In genomic region chr11:67605231-67606011, GRCh38 we compare ENCODE assay signal across 11 cellular contexts. TPM values are rescaled to one million over a fixed set of nuclear protein-coding genes. Genes with fewer than 3 reads are reported as not detected.
A peak's percentile ranks its signal among the peaks of the same experiment; 100 is the strongest.
DNase-seq lines count a peak whose midpoint lies in the region; ATAC-seq, FAIRE-seq and TF ChIP-seq lines count a peak whose summit lies in the region.
"Had no signal": no experiment of that assay in that cellular context is flagged by ENCODE, and none has a peak within 500 bp of the region (broad histone marks: within the 10 kb centered on the region; RNA-seq: fewer than 3 reads in every experiment).

No MANE protein-coding gene starts in this region.

- H3K36me3 ChIP-seq in HAP-1 (replicated peaks): peaks cover 36% of the 10 kb centered on the region

- TF ChIP-seq EP300 in A549 (IDR thresholded peaks at IDR 0.05): no peak

- 49% methylated on average over 11 of the region's 11 CpGs for WGBS in A549 (ENCODE audit: missing lambda C conversion rate)

- TF ChIP-seq POLR2A in A549 (IDR thresholded peaks at IDR 0.05; ENCODE audit: low read length) (no peak), GM12892 (IDR thresholded peaks at IDR 0.05; ENCODE audit: low read depth, low read length) (no peak), H54 (IDR thresholded peaks at IDR 0.05; ENCODE audit: low read depth, low read length) (no peak)

- no peaks in the 10 kb centered on the region for H3K27me3 ChIP-seq in HAP-1 (ENCODE audit: low read depth)

- in situ Hi-C loops in HAP-1 (cut with MboI; ENCODE audit: low sequenced_read_pairs): no loop called here

- H3K4me3 ChIP-seq in A549: no peak overlapping the region
- H3K4me3 ChIP-seq in HAP-1: no peak overlapping the region

- no peak for DNase-seq in A549 (ENCODE audit: low read depth in 1 of 2, low spot score in 1 of 2)
- peak; percentile 32 to 75 for DNase-seq in HAP-1 (ENCODE audit: low spot score in 2 of 2)
- no peak for DNase-seq in activated T-helper 2 cell treated with anti-CD3 and anti-CD28 coated beads, Interferon-gamma antibody, Interleukin-2, Interleukin-4, amounts not matched to agents 10 μg/mL and 5 μg/mL and 100 μg/mL, durations not matched to agents 14 hours and 24 hours and 36 hours (ENCODE audit: low spot score)
- DNase-seq in memory B cell (ENCODE audit: low spot score in 2 of 2): no peak
- DNase-seq in RKO (ENCODE audit: low spot score): no peak
- no peak for DNase-seq in GM12892 (ENCODE audit: insufficient read length)
- no peak for DNase-seq in H54 (ENCODE audit: insufficient read length, low spot score)
- DNase-seq: NCI-H1417 treated with DMSO at 0.1 percent for 48 hours had no signal

- peaks cover 17% of the 10 kb centered on the region for H3K36me3 Mint-ChIP-seq in activated T-helper 2 cell treated with anti-CD3 and anti-CD28 coated beads, Interferon-gamma antibody, Interleukin-2, Interleukin-4, amounts not matched to agents 10 μg/mL and 5 μg/mL and 100 μg/mL, durations not matched to agents 14 hours and 24 hours and 36 hours (ENCODE audit: low read depth)
- H3K36me3 Mint-ChIP-seq in memory B cell: peaks cover 7% of the 10 kb centered on the region

- peak overlapping the region; percentile 70 for H3K4me3 Mint-ChIP-seq in activated T-helper 2 cell treated with anti-CD3 and anti-CD28 coated beads, Interferon-gamma antibody, Interleukin-2, Interleukin-4, amounts not matched to agents 10 μg/mL and 5 μg/mL and 100 μg/mL, durations not matched to agents 14 hours and 24 hours and 36 hours (ENCODE audit: low read depth)
- H3K4me3 Mint-ChIP-seq in memory B cell: peak overlapping the region; percentile 80

- no peak for TF ChIP-seq CTCF in A549 (IDR thresholded peaks at IDR 0.05)

- FAIRE-seq in A549 (lab: Jason Lieb, UNC) (no peak), GM12892 (lab: Jason Lieb, UNC) (no peak), H54 (lab: Jason Lieb, UNC) (no peak)

- H3K4me1 Mint-ChIP-seq in activated T-helper 2 cell treated with anti-CD3 and anti-CD28 coated beads, Interferon-gamma antibody, Interleukin-2, Interleukin-4, amounts not matched to agents 10 μg/mL and 5 μg/mL and 100 μg/mL, durations not matched to agents 14 hours and 24 hours and 36 hours (ENCODE audit: low read depth): peaks cover 13% of the 10 kb centered on the region
- peaks cover 12% of the 10 kb centered on the region for H3K4me1 Mint-ChIP-seq in memory B cell

- H3K4me2 ChIP-seq in A549: peak overlapping the region; percentile 93

- peak overlapping the region; percentile 65 for H3K27ac Mint-ChIP-seq in activated T-helper 2 cell treated with anti-CD3 and anti-CD28 coated beads, Interferon-gamma antibody, Interleukin-2, Interleukin-4, amounts not matched to agents 10 μg/mL and 5 μg/mL and 100 μg/mL, durations not matched to agents 14 hours and 24 hours and 36 hours
- no peak overlapping the region for H3K27ac Mint-ChIP-seq in memory B cell

- H3K27ac ChIP-seq in A549: peak overlapping the region in 1 of 2 experiments; percentile 91; a peak in 3 of 6 replicates

- CTCF ChIA-PET in A549 (lab: Yijun Ruan, JAX): interaction anchor here (0.7 to 2.1 kb wide), 6 partner anchors 10 to 33 kb away, joined by 3 to 11 read pairs (median 5); partner anchors contain the start of genes GSTP1 and NUDT8

- ATAC-seq in A549 (peak; percentile 53 to 61), memory B cell (ENCODE audit: low read depth) (no peak), HG03135 (IDR thresholded peaks at IDR 0.05; ENCODE audit: unreplicated experiment) (no peak)

- no peak for TF ChIP-seq RAD21 in A549 (conservative IDR thresholded peaks at IDR 0.05 in 1 of 2, IDR thresholded peaks at IDR 0.05 in 1 of 2)

- H3K9me3 Mint-ChIP-seq in activated T-helper 2 cell treated with anti-CD3 and anti-CD28 coated beads, Interferon-gamma antibody, Interleukin-2, Interleukin-4, amounts not matched to agents 10 μg/mL and 5 μg/mL and 100 μg/mL, durations not matched to agents 14 hours and 24 hours and 36 hours: no peaks in the 10 kb centered on the region
- H3K9me3 Mint-ChIP-seq in memory B cell: no peaks in the 10 kb centered on the region

- H3K9me3 ChIP-seq in A549 (no peaks in the 10 kb centered on the region), HAP-1 (peaks cover 14% of the 10 kb centered on the region)

- POLR2A ChIA-PET in A549 (lab: Yijun Ruan, JAX): no interaction called here

- peaks cover 15% of the 10 kb centered on the region for H3K27me3 Mint-ChIP-seq in activated T-helper 2 cell treated with anti-CD3 and anti-CD28 coated beads, Interferon-gamma antibody, Interleukin-2, Interleukin-4, amounts not matched to agents 10 μg/mL and 5 μg/mL and 100 μg/mL, durations not matched to agents 14 hours and 24 hours and 36 hours (ENCODE audit: low read depth)
- H3K27me3 Mint-ChIP-seq in memory B cell: peaks cover 9% of the 10 kb centered on the region

- H3K4me1 ChIP-seq in A549: peaks cover 19% of the 10 kb centered on the region
- peaks cover 41% of the 10 kb centered on the region for H3K4me1 ChIP-seq in HAP-1

- intact Hi-C loops in activated T-helper 2 cell treated with anti-CD3 and anti-CD28 coated beads, Interferon-gamma antibody, Interleukin-2, Interleukin-4, amounts not matched to agents 10 μg/mL and 5 μg/mL and 100 μg/mL, durations not matched to agents 14 hours and 24 hours and 36 hours (cut with micrococcal nuclease): loop anchor here (2.0 to 5.0 kb wide), 4 partner anchors 21 to 203 kb away; partner anchors contain the start of gene NUDT8

TF ChIP-seq in A549, 52 proteins besides CTCF, POLR2A, EP300 and RAD21 (continues in another document):
- TF ChIP-seq POLR2AphosphoS2 (conservative IDR thresholded peaks at IDR 0.05; ENCODE audit: low read length): no peak
- no peak for TF ChIP-seq ZC3H11A (IDR thresholded peaks at IDR 0.05)
- TF ChIP-seq HOXB13 (CRISPR knock-in tag; IDR thresholded peaks at IDR 0.05; ENCODE audit: low read depth): no peak
- TF ChIP-seq ELK1 (IDR thresholded peaks at IDR 0.05; ENCODE audit: low read depth, low read length): no peak

RNA-seq across cellular contexts. Expression of gene NDUFV1, which starts 1.3 kb away (rescaled TPM):
- polyA plus RNA-seq in A549 (2011; rRNA removed) (78.8 and 95.1 TPM in 2 replicates), A549 (2017; fragmentation: RNase III; extraction: RNeasy Plus Mini Kit Qiagen cat#74134 plus additional on column Dnase treatment) (163 to 176 TPM (median 164 TPM) in 3 replicates)
- polyA plus RNA-seq in A549 (2012; cell fraction: cytosol; rRNA removed): 221 and 240 TPM in 2 replicates
- 604 and 688 TPM in 2 replicates for polyA plus RNA-seq in A549 (2012; cell fraction: nucleus; rRNA removed)
- polyA minus RNA-seq in A549 (2011; rRNA and poly(A)+ RNA removed): 65.6 and 104 TPM in 2 replicates
- total RNA-seq in activated T-helper 2 cell treated with anti-CD3 and anti-CD28 coated beads, Interferon-gamma antibody, Interleukin-2, Interleukin-4, amounts not matched to agents 10 μg/mL and 5 μg/mL and 100 μg/mL, durations not matched to agents 14 hours and 24 hours and 36 hours: 237 and 242 TPM in 2 replicates
- polyA plus RNA-seq in GM12892 (2012; ENCODE audit: missing spikeins): 150 TPM

RNA-seq across cellular contexts. Expression of gene GSTP1, which starts 21.8 kb away (rescaled TPM):
- polyA plus RNA-seq in A549 (2011; rRNA removed) (1,034 and 1,447 TPM in 2 replicates), A549 (2017; fragmentation: RNase III; extraction: RNeasy Plus Mini Kit Qiagen cat#74134 plus additional on column Dnase treatment) (971 to 1,024 TPM (median 991 TPM) in 3 replicates)
- 2,495 and 2,700 TPM in 2 replicates for polyA plus RNA-seq in A549 (2012; cell fraction: cytosol; rRNA removed)
- 1,960 and 2,470 TPM in 2 replicates for polyA plus RNA-seq in A549 (2012; cell fraction: nucleus; rRNA removed)
- polyA minus RNA-seq in A549 (2011; rRNA and poly(A)+ RNA removed): 1,056 and 1,218 TPM in 2 replicates
- 339 and 344 TPM in 2 replicates for total RNA-seq in activated T-helper 2 cell treated with anti-CD3 and anti-CD28 coated beads, Interferon-gamma antibody, Interleukin-2, Interleukin-4, amounts not matched to agents 10 μg/mL and 5 μg/mL and 100 μg/mL, durations not matched to agents 14 hours and 24 hours and 36 hours
- polyA plus RNA-seq in GM12892 (2012; ENCODE audit: missing spikeins): 993 TPM

RNA-seq across cellular contexts. Expression of gene NUDT8, which starts 24.3 kb away (rescaled TPM):
- polyA plus RNA-seq in A549 (2011; rRNA removed) (1.8 and 2.6 TPM in 2 replicates), A549 (2017; fragmentation: RNase III; extraction: RNeasy Plus Mini Kit Qiagen cat#74134 plus additional on column Dnase treatment) (5.4 to 7.8 TPM (median 5.6 TPM) in 3 replicates)
- 10.3 and 13.0 TPM in 2 replicates for polyA plus RNA-seq in A549 (2012; cell fraction: cytosol; rRNA removed)
- polyA plus RNA-seq in A549 (2012; cell fraction: nucleus; rRNA removed): 24.4 and 25.6 TPM in 2 replicates
- polyA minus RNA-seq in A549 (2011; rRNA and poly(A)+ RNA removed): 1.0 and 3.1 TPM in 2 replicates
- 22.2 and 27.9 TPM in 2 replicates for total RNA-seq in activated T-helper 2 cell treated with anti-CD3 and anti-CD28 coated beads, Interferon-gamma antibody, Interleukin-2, Interleukin-4, amounts not matched to agents 10 μg/mL and 5 μg/mL and 100 μg/mL, durations not matched to agents 14 hours and 24 hours and 36 hours
- polyA plus RNA-seq in GM12892 (2012; ENCODE audit: missing spikeins): 11.1 TPM

RNA-seq across cellular contexts. Expression of gene TBX10, which starts 34.1 kb away (rescaled TPM):
- polyA plus RNA-seq in A549 (2011; rRNA removed) (not detected in 2 replicates), A549 (2017; fragmentation: RNase III; extraction: RNeasy Plus Mini Kit Qiagen cat#74134 plus additional on column Dnase treatment) (not detected in 3 replicates)
- polyA plus RNA-seq in A549 (2012; cell fraction: cytosol; rRNA removed): not detected in 2 replicates
- not detected in 2 replicates for polyA plus RNA-seq in A549 (2012; cell fraction: nucleus; rRNA removed)
- not detected in 2 replicates for polyA minus RNA-seq in A549 (2011; rRNA and poly(A)+ RNA removed)
- total RNA-seq in activated T-helper 2 cell treated with anti-CD3 and anti-CD28 coated beads, Interferon-gamma antibody, Interleukin-2, Interleukin-4, amounts not matched to agents 10 μg/mL and 5 μg/mL and 100 μg/mL, durations not matched to agents 14 hours and 24 hours and 36 hours: not detected in 2 replicates
- 0.21 TPM for polyA plus RNA-seq in GM12892 (2012; ENCODE audit: missing spikeins)
- total RNA-seq: epithelial cell of proximal tubule, lower leg skin had no signal

RNA-seq across cellular contexts. Expression of gene ACY3, which starts 45.1 kb away (rescaled TPM):
- 1.4 and 1.8 TPM in 2 replicates for polyA plus RNA-seq in A549 (2011; rRNA removed)
- polyA plus RNA-seq in A549 (2012; cell fraction: cytosol; rRNA removed): 1.5 and 2.3 TPM in 2 replicates
- polyA plus RNA-seq in A549 (2012; cell fraction: nucleus; rRNA removed): 3.0 and 3.6 TPM in 2 replicates
- polyA plus RNA-seq in A549 (2017; fragmentation: RNase III; extraction: RNeasy Plus Mini Kit Qiagen cat#74134 plus additional on column Dnase treatment): 0.62 to 1.1 TPM (median 1.0 TPM) in 3 replicates
- polyA minus RNA-seq in A549 (2011; rRNA and poly(A)+ RNA removed): 1.2 TPM in 2 replicates
- total RNA-seq in activated T-helper 2 cell treated with anti-CD3 and anti-CD28 coated beads, Interferon-gamma antibody, Interleukin-2, Interleukin-4, amounts not matched to agents 10 μg/mL and 5 μg/mL and 100 μg/mL, durations not matched to agents 14 hours and 24 hours and 36 hours: 0.14 TPM in 2 replicates
- polyA plus RNA-seq in GM12892 (2012; ENCODE audit: missing spikeins): 5.7 TPM
- total RNA-seq: epithelial cell of proximal tubule had no signal

Comparison
In these comparisons a context has a peak if more than half of its experiments do, and no peak if none do; other contexts are left out.
1. ATAC-seq: peak in A549 (2 of 2); none in memory B cell (single experiment) and HG03135 (single experiment).
2. DNase-seq: peak in HAP-1 (2 of 2); none in A549 (0 of 2), activated T-helper 2 cell treated with anti-CD3 and anti-CD28 coated beads, Interferon-gamma antibody, Interleukin-2, Interleukin-4, amounts not matched to agents 10 μg/mL and 5 μg/mL and 100 μg/mL, durations not matched to agents 14 hours and 24 hours and 36 hours (single experiment), memory B cell (0 of 2), RKO (single experiment), GM12892 (single experiment) and H54 (single experiment).